Comparison of ENCODE assay signal across 1 cellular context in the genomic region with DNA sequence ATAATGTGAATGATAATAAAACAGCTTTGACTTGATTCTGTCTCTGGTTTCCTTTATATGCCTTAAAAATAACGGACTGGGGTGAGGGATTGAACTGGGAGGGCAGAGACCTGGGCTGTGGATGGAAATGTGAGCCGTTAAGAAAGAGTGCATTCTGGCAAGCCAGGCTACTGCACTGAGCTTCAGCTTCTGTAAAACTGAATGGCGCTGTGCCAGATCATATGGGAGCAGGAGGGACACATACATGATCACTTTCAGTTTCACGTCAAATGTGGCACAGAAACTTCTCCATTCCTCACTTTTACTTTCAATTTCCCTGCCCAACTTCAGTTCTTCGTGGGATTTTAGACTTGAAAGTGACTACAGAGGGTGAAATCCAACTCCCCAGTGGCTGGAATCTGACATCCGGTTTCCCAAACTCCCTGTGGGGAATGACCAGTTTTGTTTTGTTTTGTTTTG.
TF ChIP-seq lines count a peak whose summit lies in the region.

No MANE protein-coding gene starts in this region.

TF ChIP-seq in endothelial cell of umbilical vein, 7 proteins besides CTCF, POLR2A, EP300 and RAD21:
- TF ChIP-seq EZH2 (IDR thresholded peaks at IDR 0.05; ENCODE audit: borderline replicate concordance, low read depth, low read length, severe bottlenecking) (no peak), POLR2AphosphoS5 (IDR thresholded peaks at IDR 0.05; ENCODE audit: insufficient read depth, low read depth, low read length) (peak; percentile 55)
